In the genomic region with DNA sequence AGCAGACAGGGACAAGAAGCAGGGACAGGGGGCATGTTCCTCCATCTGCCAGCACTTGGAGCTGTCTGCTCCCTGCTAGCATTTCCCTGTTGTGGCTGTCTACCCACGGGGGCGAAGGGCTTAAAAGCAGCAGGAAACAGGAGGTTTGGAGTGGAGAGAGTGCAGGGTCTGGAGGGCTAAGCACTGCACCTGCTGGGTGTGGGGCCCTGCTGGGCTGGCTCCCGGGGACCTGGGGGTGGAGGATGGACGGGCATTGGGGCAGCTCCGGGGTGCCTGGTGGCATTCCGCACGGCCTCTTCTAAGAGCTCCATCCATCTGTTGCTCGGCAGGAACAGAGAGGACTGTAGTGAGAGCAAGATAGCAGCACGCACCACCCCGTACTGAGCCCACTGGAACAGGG, we compare ENCODE assay signal across 21 cellular contexts. TPM values are rescaled to one million over a fixed set of nuclear protein-coding genes. Genes with fewer than 3 reads are reported as not detected.
"Had no signal": no experiment of that assay in that cellular context is flagged by ENCODE, and none has a peak within 500 bp of the region (broad histone marks: within the 10 kb centered on the region; RNA-seq: fewer than 3 reads in every experiment).

No MANE protein-coding gene starts in this region.

- H3K9me3 ChIP-seq: esophagus squamous epithelium, lower lobe of right lung, psoas muscle, thoracic aorta, tibial nerve, upper lobe of left lung, uterus had no signal

- H3K27ac ChIP-seq: esophagus squamous epithelium, lower lobe of right lung, psoas muscle, skin epidermis, thoracic aorta, tibial nerve, upper lobe of left lung, uterus had no signal

- DNase-seq: cortex of kidney; effector memory CD8-positive, alpha-beta T cell; erythroblast; esophagus squamous epithelium; foreskin melanocyte; left ventricle myocardium superior; lower lobe of right lung; naive thymus-derived CD8-positive, alpha-beta T cell; nephron progenitor cell; right cardiac atrium; stimulated activated CD4-positive, alpha-beta T cell treated with anti-CD3 and anti-CD28 coated beads, Interleukin-15, amount 100 ng/mL, for 24 hours; stimulated activated CD4-positive, alpha-beta T cell treated with anti-CD3 and anti-CD28 coated beads, Interleukin-2, amount 100 ng/mL, for 48 hours; stimulated activated naive B cell treated with anti-CD40 and anti-IgM and Interleukin-4, amounts not matched to agents 10 μg/mL and 1 μg/mL and 100 μg/mL, for 72 hours; uterus had no signal

- ATAC-seq: effector memory CD8-positive, alpha-beta T cell; left ventricle myocardium superior; lower lobe of right lung; naive thymus-derived CD8-positive, alpha-beta T cell; psoas muscle; right cardiac atrium; stimulated activated naive B cell treated with anti-CD40 and anti-IgM and Interleukin-4, amounts not matched to agents 10 μg/mL and 1 μg/mL and 100 μg/mL, for 72 hours had no signal

- H3K36me3 ChIP-seq: uterus had no signal

- H3K4me3 ChIP-seq: esophagus squamous epithelium, lower lobe of right lung, psoas muscle, skin epidermis, thoracic aorta, tibial nerve, upper lobe of left lung, uterus had no signal

- H3K4me1 ChIP-seq: lower lobe of right lung, psoas muscle, tibial nerve, upper lobe of left lung, uterus had no signal

RNA-seq across cellular contexts. Expression of gene LRRC71, which starts 21.2 kb away (rescaled TPM):
- total RNA-seq: esophagus squamous epithelium; myocyte; naive thymus-derived CD8-positive, alpha-beta T cell; psoas muscle; renal cortical epithelial cell; thoracic aorta had no signal
